ENCODE assay signal across 8 cellular contexts in the genomic region with DNA sequence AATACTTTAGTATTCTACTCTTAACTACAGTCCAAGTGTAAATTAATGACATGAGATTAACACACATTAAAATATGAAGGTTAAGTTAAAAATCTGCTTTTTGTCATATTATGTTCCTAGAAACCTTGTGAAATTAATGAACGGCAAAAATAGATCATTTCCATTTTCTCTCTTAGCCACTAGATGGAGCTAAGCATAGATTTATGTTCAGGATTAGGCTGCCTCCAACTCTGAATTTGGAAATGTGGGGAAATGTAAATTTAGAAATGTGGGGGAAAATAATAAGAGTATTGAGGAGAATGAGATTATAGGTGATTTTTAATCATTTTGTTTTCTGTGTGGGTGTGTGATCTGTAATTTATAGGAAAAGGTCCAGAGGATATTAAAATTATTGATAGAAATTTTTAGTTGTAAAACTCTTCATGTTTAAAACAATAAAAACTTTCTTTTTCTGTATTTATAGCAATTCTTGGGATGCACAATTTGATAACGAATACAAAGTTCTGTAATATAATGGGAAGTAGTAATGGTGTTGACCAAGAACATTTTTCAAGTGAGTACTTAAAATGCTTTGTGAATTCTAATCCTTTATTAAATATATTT. TPM values are rescaled to one million over a fixed set of nuclear protein-coding genes. Genes with fewer than 3 reads are reported as not detected.
A peak's percentile ranks its signal among the peaks of the same experiment; 100 is the strongest.
DNase-seq lines count a peak whose midpoint lies in the region; ATAC-seq, FAIRE-seq and TF ChIP-seq lines count a peak whose summit lies in the region.

No MANE protein-coding gene starts in this region.

- H3K36me3 ChIP-seq in ACC112 (ENCODE audit: insufficient read depth, low read length) (peaks cover 19% of the 10 kb centered on the region; the same call in 1 of the 2 replicates), RWPE2 (ENCODE audit: low read depth) (peaks cover 76% of the 10 kb centered on the region), small intestine (ENCODE audit: control insufficient read depth in 2 of 2, insufficient read depth in 2 of 2, low read length in 2 of 2) (peaks cover 7 to 10% of the 10 kb centered on the region in 2 donors)

- H3K9me3 ChIP-seq in RWPE2 (ENCODE audit: severe bottlenecking) (no peaks in the 10 kb centered on the region), small intestine (ENCODE audit: control insufficient read depth, low read depth) (no peaks in the 10 kb centered on the region)

- peak; percentile 64 for ATAC-seq in RWPE2 (ENCODE audit: low read depth)
- no peak for ATAC-seq in activated T-cell treated with anti-CD3 and anti-CD28 coated beads, Interleukin-2, amount 50 U/mL, for 4 hours

- FAIRE-seq in GM18507 (lab: Jason Lieb, UNC) (peak; percentile 61), small intestine (lab: Jason Lieb, UNC) (peak; percentile 77), H54 (lab: Jason Lieb, UNC) (no peak)

- H3K27me3 Mint-ChIP-seq in activated T-cell treated with anti-CD3 and anti-CD28 coated beads, Interleukin-2, amount 50 U/mL, for 4 hours (ENCODE audit: low read depth) = no peaks in the 10 kb centered on the region

- WGBS in small intestine, 3 donors = 25 to 36% (median 30%) methylated on average over 2 of the region's 2 CpGs

- H3K4me1 Mint-ChIP-seq in activated T-cell treated with anti-CD3 and anti-CD28 coated beads, Interleukin-2, amount 50 U/mL, for 4 hours (ENCODE audit: low read depth) = peaks cover 6% of the 10 kb centered on the region

- H2AFZ ChIP-seq in ACC112 (ENCODE audit: low read length, unreplicated experiment) = no peak overlapping the region

- no peaks in the 10 kb centered on the region for H3K9me3 Mint-ChIP-seq in activated T-cell treated with anti-CD3 and anti-CD28 coated beads, Interleukin-2, amount 50 U/mL, for 4 hours

- H3K27me3 ChIP-seq in ACC112 (ENCODE audit: insufficient read depth, low read length) (no peaks in the 10 kb centered on the region), RWPE2 (ENCODE audit: insufficient read depth, poor library complexity, severe bottlenecking) (no peaks in the 10 kb centered on the region), small intestine (ENCODE audit: control insufficient read depth in 2 of 2, insufficient read depth in 2 of 2, low read length in 2 of 2) (no peaks in the 10 kb centered on the region)

- TF ChIP-seq POLR2A in H54 (IDR thresholded peaks at IDR 0.05; ENCODE audit: low read depth, low read length) = no peak

- no peak overlapping the region for H3K4me3 Mint-ChIP-seq in activated T-cell treated with anti-CD3 and anti-CD28 coated beads, Interleukin-2, amount 50 U/mL, for 4 hours

- H3K4me1 ChIP-seq in ACC112 (ENCODE audit: control insufficient read depth, insufficient read depth, low read length, unreplicated experiment) (peaks cover 24% of the 10 kb centered on the region), RWPE2 (ENCODE audit: insufficient read depth, poor library complexity, severe bottlenecking) (peaks cover 8% of the 10 kb centered on the region), small intestine (ENCODE audit: control insufficient read depth in 2 of 2, insufficient read depth in 1 of 2, low read depth in 1 of 2, low read length in 1 of 2) (peaks cover 0 to 2% of the 10 kb centered on the region in 2 donors)

- H3K27ac ChIP-seq in ACC112 (ENCODE audit: low read depth, low read length) (peak overlapping the region; percentile 27), RWPE2 (ENCODE audit: poor library complexity, severe bottlenecking) (peak overlapping the region; percentile 45), small intestine (ENCODE audit: low read depth in 1 of 2, low read length in 1 of 2) (no peak overlapping the region)

- DNase-seq in GM18507 (ENCODE audit: extremely low spot score, insufficient read length, low read depth) (no peak), RWPE2 (ENCODE audit: low spot score) (no peak), fibroblast of peridontal ligament (ENCODE audit: extremely low read depth) (peak; percentile 59), small intestine (peak; percentile 16), mesenteric fat pad (ENCODE audit: low spot score) (no peak), H54 (ENCODE audit: insufficient read length, low spot score) (no peak)
- DNase-seq in activated T-cell treated with anti-CD3 and anti-CD28 coated beads, Interleukin-2, amount 50 U/mL, for 4 hours = no peak

- no peak overlapping the region for H3K4me3 ChIP-seq in ACC112 (ENCODE audit: low read depth, low read length)
- H3K4me3 ChIP-seq in RWPE2 (ENCODE audit: severe bottlenecking) = no peak overlapping the region
- no peak overlapping the region for H3K4me3 ChIP-seq in small intestine (ENCODE audit: low read depth in 1 of 2, low read length in 2 of 2)

- H3K36me3 Mint-ChIP-seq in activated T-cell treated with anti-CD3 and anti-CD28 coated beads, Interleukin-2, amount 50 U/mL, for 4 hours (ENCODE audit: insufficient read depth) = peaks cover 31% of the 10 kb centered on the region

- TF ChIP-seq CTCF in RWPE2 (IDR thresholded peaks at IDR 0.05; ENCODE audit: poor library complexity, severe bottlenecking) = peak; percentile 99

- peaks cover 26% of the 10 kb centered on the region for H3K79me2 ChIP-seq in ACC112 (ENCODE audit: control insufficient read depth, insufficient read depth, low read length, unreplicated experiment)

RNA-seq across cellular contexts. Expression of gene TMOD3, which starts 59.2 kb away (rescaled TPM):
- 10 to 100 TPM; 13.2 to 19.2 (median 14.8) TPM for polyA plus RNA-seq in small intestine
- 40.9 TPM for total RNA-seq in mesenteric fat pad
- 10 to 100 TPM; 43.2 to 47.4 (median 46.3) TPM for total RNA-seq in activated T-cell treated with anti-CD3 and anti-CD28 coated beads, Interleukin-2, amount 50 U/mL, for 4 hours

Comparison
In these comparisons a context has a peak if more than half of its experiments do, and no peak if none do; other contexts are left out.
1. H3K27ac ChIP-seq: peak in ACC112 (single experiment) and RWPE2 (single experiment); none in small intestine (0 of 2).
2. DNase-seq: peak in fibroblast of peridontal ligament (single experiment) and small intestine (single experiment); none in GM18507 (single experiment), RWPE2 (single experiment), mesenteric fat pad (single experiment), H54 (single experiment) and activated T-cell treated with anti-CD3 and anti-CD28 coated beads, Interleukin-2, amount 50 U/mL, for 4 hours (single experiment).